ENCODE assay signal across 24 cellular contexts in genomic region chr2:27906074-27906473, GRCh38.
"Had no signal": no experiment of that assay in that cellular context is flagged by ENCODE, and none has a peak within 500 bp of the region (broad histone marks: within the 10 kb centered on the region; RNA-seq: fewer than 3 reads in every experiment).

No MANE protein-coding gene starts in this region.

- H3K9me3 Mint-ChIP-seq: endodermal cell, natural killer cell, neural crest cell had no signal

- H3K4me2 ChIP-seq: smooth muscle cell had no signal

- H3K9me3 ChIP-seq: esophagus muscularis mucosa, left lung, lower lobe of right lung, neutrophil, pancreas, testis, tibial artery had no signal

- H3K27ac Mint-ChIP-seq: endodermal cell; stimulated activated memory B cell treated with anti-CD40 and anti-IgM and Interleukin-4, amounts not matched to agents 10 μg/mL and 1 μg/mL and 100 μg/mL, for 72 hours; type B pancreatic cell had no signal

- H3K27me3 ChIP-seq: esophagus muscularis mucosa, foreskin keratinocyte, left lung, neutrophil, pancreas, testis, tibial artery had no signal

- H3K27ac ChIP-seq: esophagus muscularis mucosa, foreskin keratinocyte, left lung, lower lobe of right lung, neutrophil, pancreas, testis, tibial artery had no signal

- H3K4me1 ChIP-seq: pancreas had no signal

- H3K4me3 Mint-ChIP-seq: endodermal cell; natural killer cell; neural crest cell; stimulated activated memory B cell treated with anti-CD40 and anti-IgM and Interleukin-4, amounts not matched to agents 10 μg/mL and 1 μg/mL and 100 μg/mL, for 72 hours; type B pancreatic cell had no signal

- H3K4me1 Mint-ChIP-seq: endodermal cell had no signal

- DNase-seq: central memory CD4-positive, alpha-beta T cell; effector CD8-positive, alpha-beta T cell; endodermal cell; foreskin keratinocyte; glutamatergic neuron; hypothalamus; left lung; lower lobe of right lung; natural killer cell; pancreas; retina; stimulated activated CD4-positive, alpha-beta T cell treated with anti-CD3 and anti-CD28 coated beads, Interleukin-2, amount 100 ng/mL, for 24 hours; stimulated activated CD4-positive, alpha-beta T cell treated with anti-CD3 and anti-CD28 coated beads, Interleukin-4, amount 100 ng/mL, for 24 hours; stimulated activated naive CD8-positive, alpha-beta T cell treated with anti-CD3 and anti-CD28 coated beads, Interleukin-15, Interleukin-2, amounts not matched to agents 100 U/mL and 50 U/mL, for 24 hours; substantia nigra; testis; tibial artery had no signal

- H3K36me3 ChIP-seq: esophagus muscularis mucosa, left lung, lower lobe of right lung, neutrophil had no signal

- H3K27me3 Mint-ChIP-seq: stimulated activated memory B cell treated with anti-CD40 and anti-IgM and Interleukin-4, amounts not matched to agents 10 μg/mL and 1 μg/mL and 100 μg/mL, for 72 hours; type B pancreatic cell had no signal

- H3K36me3 Mint-ChIP-seq: natural killer cell had no signal

- ATAC-seq: foreskin keratinocyte; left lung; lower lobe of right lung; natural killer cell; pancreas; sciatic nerve; stimulated activated memory B cell treated with anti-CD40 and anti-IgM and Interleukin-4, amounts not matched to agents 10 μg/mL and 1 μg/mL and 100 μg/mL, for 72 hours; stimulated activated naive CD8-positive, alpha-beta T cell treated with anti-CD3 and anti-CD28 coated beads, Interleukin-15, Interleukin-2, amounts not matched to agents 100 U/mL and 50 U/mL, for 24 hours had no signal

- H3K4me3 ChIP-seq: esophagus muscularis mucosa, left lung, lower lobe of right lung, pancreas, smooth muscle cell, testis, tibial artery had no signal
